ENCODE assay signal across 13 cellular contexts in the genomic region with DNA sequence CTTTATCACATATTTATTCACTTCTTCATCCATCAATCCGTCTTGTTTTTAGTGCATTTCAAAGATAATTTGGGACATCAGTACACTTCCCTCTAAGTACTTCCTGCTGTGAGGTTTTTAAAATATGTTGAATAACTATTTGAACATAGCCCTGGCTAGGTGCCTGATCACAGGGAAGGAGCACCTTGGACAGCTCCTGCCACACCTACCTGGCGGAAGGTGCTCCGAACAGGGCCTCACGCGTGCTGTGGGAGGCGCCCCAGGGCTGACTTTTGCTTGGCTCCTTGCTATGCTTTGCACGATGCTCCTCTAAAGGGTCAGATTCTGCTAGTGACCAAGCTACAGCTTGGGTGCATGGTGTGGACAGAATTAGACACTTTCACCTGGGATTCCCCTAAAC. TPM values are rescaled to one million over a fixed set of nuclear protein-coding genes. Genes with fewer than 3 reads are reported as not detected.
DNase-seq lines count a peak whose midpoint lies in the region; TF ChIP-seq lines count a peak whose summit lies in the region.
"Had no signal": no experiment of that assay in that cellular context is flagged by ENCODE, and none has a peak within 500 bp of the region (broad histone marks: within the 10 kb centered on the region; RNA-seq: fewer than 3 reads in every experiment).

No MANE protein-coding gene starts in this region.

- no peak for TF ChIP-seq CTCF in mammary epithelial cell (conservative IDR thresholded peaks at IDR 0.05 in 1 of 2, IDR thresholded peaks at IDR 0.05 in 1 of 2; ENCODE audit: extremely low read depth in 1 of 2, insufficient read depth in 1 of 2, low read depth in 1 of 2, low read length in 2 of 2)
- no peak for TF ChIP-seq CTCF in dorsolateral prefrontal cortex (IDR thresholded peaks at IDR 0.05 in 54 of 56, conservative IDR thresholded peaks at IDR 0.05 in 2 of 56; ENCODE audit: low read depth in 1 of 56, partially characterized antibody in 56 of 56)

- H3K9me3 ChIP-seq in mammary epithelial cell (replicated peaks; ENCODE audit: insufficient read depth, low read length) (no peaks in the 10 kb centered on the region), trophoblast cell (ENCODE audit: insufficient read depth, low read depth, low read length) (no peaks in the 10 kb centered on the region)
- H3K9me3 ChIP-seq: adrenal gland, gastroesophageal sphincter had no signal

- no peaks in the 10 kb centered on the region for H3K9me3 Mint-ChIP-seq in activated CD4-positive, alpha-beta T cell treated with anti-CD3 and anti-CD28 coated beads, Interleukin-2, amount 10 ng/mL, durations not matched to agents 24 days and 14 days

- no peak overlapping the region for H4K91ac ChIP-seq in trophoblast cell (ENCODE audit: low read depth, low read length)

- in situ Hi-C loops in mammary epithelial cell (cut with MboI; ENCODE audit: low sequenced_read_pairs in 2 of 2) = no loop called here

- H3K36me3 Mint-ChIP-seq in activated CD4-positive, alpha-beta T cell treated with anti-CD3 and anti-CD28 coated beads, Interleukin-2, amount 10 ng/mL, durations not matched to agents 24 days and 14 days (ENCODE audit: low read depth) = no peaks in the 10 kb centered on the region

- WGBS in mammary epithelial cell (ENCODE audit: low coverage, missing lambda C conversion rate) = 6% methylated on average over 7 of the region's 7 CpGs
- no CpG with 5 or more reads among the region's 7 CpGs for WGBS in trophoblast cell (ENCODE audit: extremely low coverage, insufficient coverage, insufficient read length)

- intact Hi-C loops in activated CD4-positive, alpha-beta T cell treated with anti-CD3 and anti-CD28 coated beads, Interleukin-2, amount 10 ng/mL, durations not matched to agents 24 days and 14 days (cut with micrococcal nuclease) = no loop called here
- intact Hi-C loops in mammary epithelial cell (cut with micrococcal nuclease) = no loop called here
- intact Hi-C loops in dorsolateral prefrontal cortex (cut with DNase I) = no loop called here

- no peaks in the 10 kb centered on the region for H4K20me1 ChIP-seq in mammary epithelial cell (ENCODE audit: insufficient read depth, low read length)

- H3K18ac ChIP-seq in trophoblast cell (ENCODE audit: low read length) = no peak overlapping the region

- H2BK5ac ChIP-seq in trophoblast cell (ENCODE audit: low read depth, low read length, poor library complexity) = no peak overlapping the region

- H3K4me2 ChIP-seq in mammary epithelial cell (ENCODE audit: insufficient read depth, low read depth, low read length) (no peak overlapping the region), trophoblast cell (ENCODE audit: low read length) (no peak overlapping the region)

- H4K8ac ChIP-seq in trophoblast cell (ENCODE audit: low read depth, low read length) = no peak overlapping the region

- dilution Hi-C loops in mammary epithelial cell (cut with HindIII; ENCODE audit: low sequenced_read_pairs) = no loop called here

- peaks cover 36% of the 10 kb centered on the region for H3K27me3 Mint-ChIP-seq in activated CD4-positive, alpha-beta T cell treated with anti-CD3 and anti-CD28 coated beads, Interleukin-2, amount 10 ng/mL, durations not matched to agents 24 days and 14 days

- CTCF ChIA-PET in mammary epithelial cell (lab: Charles Lee; ENCODE audit: low non-redundant PET) = no interaction called here

- BruUV-seq in mammary epithelial cell (replicated peaks; lab: Mats Ljungman, UMichigan) = no TSS peak

- no peak overlapping the region for H3K4me3 ChIP-seq in mammary epithelial cell (replicated peaks in 1 of 3; ENCODE audit: insufficient read depth in 1 of 3, low read depth in 2 of 3, low read length in 3 of 3)
- no peak overlapping the region for H3K4me3 ChIP-seq in trophoblast cell (ENCODE audit: low read depth, low read length)
- H3K4me3 ChIP-seq in dorsolateral prefrontal cortex = no peak overlapping the region
- H3K4me3 ChIP-seq: adrenal gland, gastroesophageal sphincter had no signal

- H3K4me1 ChIP-seq in mammary epithelial cell (ENCODE audit: insufficient read depth, low read length) (peaks cover 6% of the 10 kb centered on the region), trophoblast cell (ENCODE audit: control insufficient read depth in 1 of 2, insufficient read depth in 2 of 2, low read length in 2 of 2) (peaks cover 4 to 5% of the 10 kb centered on the region in 2 experiments)

- H2BK120ac ChIP-seq in trophoblast cell (ENCODE audit: insufficient read depth, low read length, poor library complexity) = no peak overlapping the region

- H2BK12ac ChIP-seq in trophoblast cell (ENCODE audit: low read length) = no peak overlapping the region

- no peaks in the 10 kb centered on the region for H3K27me3 ChIP-seq in mammary epithelial cell (ENCODE audit: insufficient read depth, low read length)
- H3K27me3 ChIP-seq in trophoblast cell (ENCODE audit: insufficient read depth, low read length) = no peaks in the 10 kb centered on the region
- no peaks in the 10 kb centered on the region for H3K27me3 ChIP-seq in dorsolateral prefrontal cortex
- H3K27me3 ChIP-seq: adrenal gland, gastroesophageal sphincter had no signal

- peaks cover under 1% of the 10 kb centered on the region for H3K79me1 ChIP-seq in trophoblast cell (ENCODE audit: low read length)

- no peak overlapping the region for H3K27ac Mint-ChIP-seq in activated CD4-positive, alpha-beta T cell treated with anti-CD3 and anti-CD28 coated beads, Interleukin-2, amount 10 ng/mL, durations not matched to agents 24 days and 14 days

- peak; percentile 86 for DNase-seq in activated CD4-positive, alpha-beta T cell treated with anti-CD3 and anti-CD28 coated beads, Interleukin-2, amount 10 ng/mL, durations not matched to agents 24 days and 14 days
- no peak for DNase-seq in activated CD4-positive, alpha-beta T cell treated with anti-CD3 and anti-CD28 coated beads for 1 hour
- peak; percentile 67 for DNase-seq in RPMI8226
- DNase-seq in mammary epithelial cell = peak; percentile 40
- DNase-seq in trophoblast cell = peak; percentile 27 to 46
- DNase-seq in dorsolateral prefrontal cortex = no peak
- DNase-seq in NK-92 (lab: John Stamatoyannopoulos, UW; ENCODE audit: unreplicated experiment) = no peak
- DNase-seq in NCI-H2196 (lab: John Stamatoyannopoulos, UW; ENCODE audit: unreplicated experiment) = no peak
- DNase-seq: NCI-H1436, NCI-H748 treated with DMSO at 0.1 percent for 48 hours, SW 1271 had no signal

- H2AFZ ChIP-seq in mammary epithelial cell (ENCODE audit: low read depth, low read length) (no peak overlapping the region), trophoblast cell (ENCODE audit: insufficient read depth, low read length, poor library complexity) (no peak overlapping the region)

- no peaks in the 10 kb centered on the region for H3K79me2 ChIP-seq in mammary epithelial cell (ENCODE audit: insufficient read depth, low read length)
- H3K79me2 ChIP-seq in trophoblast cell (ENCODE audit: control insufficient read depth, insufficient read depth, low read length, poor library complexity) = peaks cover under 1% of the 10 kb centered on the region

- no peak overlapping the region for H4K12ac ChIP-seq in trophoblast cell (ENCODE audit: low read depth, low read length)

- H3K36me3 ChIP-seq in mammary epithelial cell (ENCODE audit: insufficient read depth, low read length) (no peaks in the 10 kb centered on the region), trophoblast cell (ENCODE audit: control insufficient read depth in 1 of 2, insufficient read depth in 2 of 2, low read length in 2 of 2) (no peaks in the 10 kb centered on the region)

- H3K4me3 Mint-ChIP-seq in activated CD4-positive, alpha-beta T cell treated with anti-CD3 and anti-CD28 coated beads, Interleukin-2, amount 10 ng/mL, durations not matched to agents 24 days and 14 days = no peak overlapping the region

- H3K4me1 Mint-ChIP-seq in activated CD4-positive, alpha-beta T cell treated with anti-CD3 and anti-CD28 coated beads, Interleukin-2, amount 10 ng/mL, durations not matched to agents 24 days and 14 days = peaks cover 22% of the 10 kb centered on the region

- H3K9ac ChIP-seq in mammary epithelial cell (ENCODE audit: insufficient read depth, low read length) (no peak overlapping the region), trophoblast cell (ENCODE audit: low read length) (no peak overlapping the region)

- no peak overlapping the region for H3K4ac ChIP-seq in trophoblast cell (ENCODE audit: low read depth, low read length)

- no peak overlapping the region for H2AK5ac ChIP-seq in trophoblast cell (ENCODE audit: low read length)

- H3K14ac ChIP-seq in trophoblast cell (ENCODE audit: low read length) = no peak overlapping the region

- no peak overlapping the region for H3K27ac ChIP-seq in mammary epithelial cell (ENCODE audit: insufficient read depth, low read depth, low read length)
- no peak overlapping the region for H3K27ac ChIP-seq in trophoblast cell (ENCODE audit: low read depth, low read length)
- H3K27ac ChIP-seq in dorsolateral prefrontal cortex = no peak overlapping the region
- H3K27ac ChIP-seq: adrenal gland, gastroesophageal sphincter had no signal

- no peak overlapping the region for H3K23ac ChIP-seq in trophoblast cell (ENCODE audit: low read length)

RNA-seq across cellular contexts. Expression of a gene that starts 4.9 kb away (rescaled TPM):
- total RNA-seq in activated CD4-positive, alpha-beta T cell treated with anti-CD3 and anti-CD28 coated beads, Interleukin-2, amount 10 ng/mL, durations not matched to agents 24 days and 14 days = 15.1 and 15.6 TPM in 2 replicates
- total RNA-seq in mammary epithelial cell (1 to 10 TPM in 1 of 2 donors, under 1 TPM in 1; 0.83 to 4.3 TPM), dorsolateral prefrontal cortex (10 to 100 TPM in 105 of 120 experiments, 1 to 10 TPM in 15; 6.6 to 31.7 (median 13.9) TPM)
- polyA plus RNA-seq in mammary epithelial cell = 2.4 TPM
- polyA minus RNA-seq in mammary epithelial cell = 6.0 TPM
- 4.0 and 4.2 TPM in 2 replicates for polyA plus RNA-seq in trophoblast cell (2013)

RNA-seq across cellular contexts. Expression of a gene that starts 12.5 kb away (rescaled TPM):
- total RNA-seq in activated CD4-positive, alpha-beta T cell treated with anti-CD3 and anti-CD28 coated beads, Interleukin-2, amount 10 ng/mL, durations not matched to agents 24 days and 14 days = 0.07 TPM in 1 of 2 replicates, not detected in the other
- total RNA-seq in mammary epithelial cell (not detected), dorsolateral prefrontal cortex (1 to 10 TPM in 90 of 120 experiments, under 1 TPM in 30; 0.36 to 6.8 (median 1.4) TPM)
- 0.02 TPM for polyA plus RNA-seq in mammary epithelial cell
- polyA minus RNA-seq in mammary epithelial cell = not detected
- polyA plus RNA-seq in trophoblast cell (2013) = 0.03 TPM in 2 replicates

RNA-seq across cellular contexts. Expression of a gene that starts 15.1 kb away (rescaled TPM):
- 11.3 and 13.1 TPM in 2 replicates for total RNA-seq in activated CD4-positive, alpha-beta T cell treated with anti-CD3 and anti-CD28 coated beads, Interleukin-2, amount 10 ng/mL, durations not matched to agents 24 days and 14 days
- total RNA-seq in mammary epithelial cell (1 to 10 TPM; 7.3 to 7.7 TPM), dorsolateral prefrontal cortex (10 to 100 TPM in 117 of 120 experiments, 1 to 10 TPM in 3; 9.4 to 21.7 (median 14.9) TPM)
- 4.6 TPM for polyA plus RNA-seq in mammary epithelial cell
- 2.9 TPM for polyA minus RNA-seq in mammary epithelial cell
- 3.0 and 3.3 TPM in 2 replicates for polyA plus RNA-seq in trophoblast cell (2013)

RNA-seq across cellular contexts. Expression of a gene that starts 30.7 kb away (rescaled TPM):
- 1.1 TPM in 2 replicates for total RNA-seq in activated CD4-positive, alpha-beta T cell treated with anti-CD3 and anti-CD28 coated beads, Interleukin-2, amount 10 ng/mL, durations not matched to agents 24 days and 14 days
- total RNA-seq in mammary epithelial cell = 1 to 10 TPM; 1.8 TPM
- 0.10 TPM for polyA plus RNA-seq in mammary epithelial cell
- polyA minus RNA-seq in mammary epithelial cell = not detected
- 0.08 and 0.12 TPM in 2 replicates for polyA plus RNA-seq in trophoblast cell (2013)
- total RNA-seq in dorsolateral prefrontal cortex = 10 to 100 TPM; 18.0 to 60.3 (median 44.1) TPM

RNA-seq across cellular contexts. Expression of a gene that starts 52.6 kb away (rescaled TPM):
- 262 and 270 TPM in 2 replicates for total RNA-seq in activated CD4-positive, alpha-beta T cell treated with anti-CD3 and anti-CD28 coated beads, Interleukin-2, amount 10 ng/mL, durations not matched to agents 24 days and 14 days
- total RNA-seq in mammary epithelial cell (100 to 1,000 TPM in 1 of 2 donors, 10 to 100 TPM in 1; 46.0 to 110 TPM), dorsolateral prefrontal cortex (10 to 100 TPM; 25.5 to 74.2 (median 56.7) TPM)
- 118 TPM for polyA plus RNA-seq in mammary epithelial cell
- 65.3 TPM for polyA minus RNA-seq in mammary epithelial cell
- 72.9 and 74.4 TPM in 2 replicates for polyA plus RNA-seq in trophoblast cell (2013)

Comparison
In these comparisons a context has a peak if more than half of its experiments do, and no peak if none do; other contexts are left out.
1. DNase-seq: peak in activated CD4-positive, alpha-beta T cell treated with anti-CD3 and anti-CD28 coated beads, Interleukin-2, amount 10 ng/mL, durations not matched to agents 24 days and 14 days (single experiment), RPMI8226 (single experiment), mammary epithelial cell (single experiment) and trophoblast cell (2 of 2); none in activated CD4-positive, alpha-beta T cell treated with anti-CD3 and anti-CD28 coated beads for 1 hour (single experiment), dorsolateral prefrontal cortex (0 of 10), NK-92 (single experiment) and NCI-H2196 (single experiment).